Comparison of ENCODE assay signal across 1 cellular context in the genomic region with DNA sequence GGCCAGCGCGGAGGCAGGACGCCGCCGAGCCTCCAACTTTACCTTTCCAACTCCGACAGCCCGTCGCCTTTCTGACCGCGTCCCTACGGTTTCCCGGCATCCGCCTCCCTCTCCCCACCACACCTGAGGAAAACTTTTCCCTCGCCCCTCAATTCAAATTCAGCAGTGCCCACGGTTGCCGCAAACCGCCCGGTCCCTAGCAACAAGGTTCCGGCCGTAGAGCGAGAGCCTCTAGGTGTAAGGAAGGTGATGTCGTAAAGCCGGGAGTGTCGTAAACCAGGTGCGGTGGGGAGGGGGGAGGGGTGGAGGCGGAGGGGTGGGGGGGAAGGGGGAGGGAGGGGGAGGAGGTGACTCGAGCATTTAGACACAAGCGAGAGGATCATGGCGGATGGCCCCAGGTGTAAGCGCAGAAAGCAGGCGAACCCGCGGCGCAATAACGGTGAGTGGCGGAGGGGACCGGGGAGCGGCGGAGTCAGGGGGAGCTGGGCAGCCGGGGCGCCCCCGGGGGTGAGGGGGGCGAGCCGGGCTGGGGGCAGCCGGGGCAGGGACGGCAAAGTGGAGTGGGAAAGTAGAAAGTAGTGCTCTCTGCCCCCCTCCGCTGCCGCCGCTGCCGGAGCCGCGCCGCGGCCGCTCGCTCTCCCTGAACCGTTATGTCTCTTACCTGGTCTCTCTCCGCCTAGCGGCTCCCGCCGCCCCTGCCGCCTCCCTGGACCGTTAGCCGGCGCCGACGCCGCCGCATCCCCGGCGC.
TF ChIP-seq lines count a peak whose summit lies in the region.

A gene (plus strand): TSS at position 363 of the 748 bp plus-strand sequence. CDS start 19 bp downstream, at position 382.

TF ChIP-seq in GM12878, 131 proteins besides CTCF, POLR2A, EP300 and RAD21 (continued from another document and continues in another):
- TF ChIP-seq, protein P1, sequence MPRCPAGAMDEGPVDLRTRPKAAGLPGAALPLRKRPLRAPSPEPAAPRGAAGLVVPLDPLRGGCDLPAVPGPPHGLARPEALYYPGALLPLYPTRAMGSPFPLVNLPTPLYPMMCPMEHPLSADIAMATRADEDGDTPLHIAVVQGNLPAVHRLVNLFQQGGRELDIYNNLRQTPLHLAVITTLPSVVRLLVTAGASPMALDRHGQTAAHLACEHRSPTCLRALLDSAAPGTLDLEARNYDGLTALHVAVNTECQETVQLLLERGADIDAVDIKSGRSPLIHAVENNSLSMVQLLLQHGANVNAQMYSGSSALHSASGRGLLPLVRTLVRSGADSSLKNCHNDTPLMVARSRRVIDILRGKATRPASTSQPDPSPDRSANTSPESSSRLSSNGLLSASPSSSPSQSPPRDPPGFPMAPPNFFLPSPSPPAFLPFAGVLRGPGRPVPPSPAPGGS (IDR thresholded peaks at IDR 0.05; ENCODE audit: borderline replicate concordance, insufficient read depth, low read depth, low read length, poor library complexity, severe bottlenecking): no peak
- TF ChIP-seq SIN3A (IDR thresholded peaks at IDR 0.05; ENCODE audit: low read depth, low read length): no peak; the same call in none of the 2 replicates
- TF ChIP-seq YBX1 (IDR thresholded peaks at IDR 0.05): no peak
- TF ChIP-seq, protein P2, sequence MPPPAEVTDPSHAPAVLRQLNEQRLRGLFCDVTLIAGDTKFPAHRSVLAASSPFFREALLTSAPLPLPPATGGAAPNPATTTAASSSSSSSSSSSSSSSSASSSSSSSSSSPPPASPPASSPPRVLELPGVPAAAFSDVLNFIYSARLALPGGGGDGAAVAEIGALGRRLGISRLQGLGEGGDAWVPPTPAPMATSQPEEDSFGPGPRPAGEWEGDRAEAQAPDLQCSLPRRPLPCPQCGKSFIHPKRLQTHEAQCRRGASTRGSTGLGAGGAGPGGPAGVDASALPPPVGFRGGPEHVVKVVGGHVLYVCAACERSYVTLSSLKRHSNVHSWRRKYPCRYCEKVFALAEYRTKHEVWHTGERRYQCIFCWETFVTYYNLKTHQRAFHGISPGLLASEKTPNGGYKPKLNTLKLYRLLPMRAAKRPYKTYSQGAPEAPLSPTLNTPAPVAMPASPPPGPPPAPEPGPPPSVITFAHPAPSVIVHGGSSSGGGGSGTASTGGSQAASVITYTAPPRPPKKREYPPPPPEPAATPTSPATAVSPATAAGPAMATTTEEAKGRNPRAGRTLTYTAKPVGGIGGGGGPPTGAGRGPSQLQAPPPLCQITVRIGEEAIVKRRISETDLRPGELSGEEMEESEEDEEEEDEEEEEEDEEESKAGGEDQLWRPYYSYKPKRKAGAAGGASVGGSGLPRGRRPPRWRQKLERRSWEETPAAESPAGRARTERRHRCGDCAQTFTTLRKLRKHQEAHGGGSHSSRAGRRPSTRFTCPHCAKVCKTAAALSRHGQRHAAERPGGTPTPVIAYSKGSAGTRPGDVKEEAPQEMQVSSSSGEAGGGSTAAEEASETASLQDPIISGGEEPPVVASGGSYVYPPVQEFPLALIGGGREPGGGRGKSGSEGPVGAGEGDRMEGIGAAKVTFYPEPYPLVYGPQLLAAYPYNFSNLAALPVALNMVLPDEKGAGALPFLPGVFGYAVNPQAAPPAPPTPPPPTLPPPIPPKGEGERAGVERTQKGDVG (CRISPR knock-in tag; IDR thresholded peaks at IDR 0.05): no peak
- TF ChIP-seq, protein P3, sequence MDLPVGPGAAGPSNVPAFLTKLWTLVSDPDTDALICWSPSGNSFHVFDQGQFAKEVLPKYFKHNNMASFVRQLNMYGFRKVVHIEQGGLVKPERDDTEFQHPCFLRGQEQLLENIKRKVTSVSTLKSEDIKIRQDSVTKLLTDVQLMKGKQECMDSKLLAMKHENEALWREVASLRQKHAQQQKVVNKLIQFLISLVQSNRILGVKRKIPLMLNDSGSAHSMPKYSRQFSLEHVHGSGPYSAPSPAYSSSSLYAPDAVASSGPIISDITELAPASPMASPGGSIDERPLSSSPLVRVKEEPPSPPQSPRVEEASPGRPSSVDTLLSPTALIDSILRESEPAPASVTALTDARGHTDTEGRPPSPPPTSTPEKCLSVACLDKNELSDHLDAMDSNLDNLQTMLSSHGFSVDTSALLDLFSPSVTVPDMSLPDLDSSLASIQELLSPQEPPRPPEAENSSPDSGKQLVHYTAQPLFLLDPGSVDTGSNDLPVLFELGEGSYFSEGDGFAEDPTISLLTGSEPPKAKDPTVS (IDR thresholded peaks at IDR 0.05; ENCODE audit: low read depth, low read length): no peak
- TF ChIP-seq BHLHE40 (IDR thresholded peaks at IDR 0.05; ENCODE audit: borderline replicate concordance in 1 of 2, low read depth in 2 of 2, low read length in 1 of 2): no peak
- no peak for TF ChIP-seq EZH2 (IDR thresholded peaks at IDR 0.05; ENCODE audit: borderline replicate concordance, control insufficient read depth, low read depth, low read length)
- TF ChIP-seq STAT3 (IDR thresholded peaks at IDR 0.05; ENCODE audit: low read depth, low read length): no peak
- TF ChIP-seq, protein P4, sequence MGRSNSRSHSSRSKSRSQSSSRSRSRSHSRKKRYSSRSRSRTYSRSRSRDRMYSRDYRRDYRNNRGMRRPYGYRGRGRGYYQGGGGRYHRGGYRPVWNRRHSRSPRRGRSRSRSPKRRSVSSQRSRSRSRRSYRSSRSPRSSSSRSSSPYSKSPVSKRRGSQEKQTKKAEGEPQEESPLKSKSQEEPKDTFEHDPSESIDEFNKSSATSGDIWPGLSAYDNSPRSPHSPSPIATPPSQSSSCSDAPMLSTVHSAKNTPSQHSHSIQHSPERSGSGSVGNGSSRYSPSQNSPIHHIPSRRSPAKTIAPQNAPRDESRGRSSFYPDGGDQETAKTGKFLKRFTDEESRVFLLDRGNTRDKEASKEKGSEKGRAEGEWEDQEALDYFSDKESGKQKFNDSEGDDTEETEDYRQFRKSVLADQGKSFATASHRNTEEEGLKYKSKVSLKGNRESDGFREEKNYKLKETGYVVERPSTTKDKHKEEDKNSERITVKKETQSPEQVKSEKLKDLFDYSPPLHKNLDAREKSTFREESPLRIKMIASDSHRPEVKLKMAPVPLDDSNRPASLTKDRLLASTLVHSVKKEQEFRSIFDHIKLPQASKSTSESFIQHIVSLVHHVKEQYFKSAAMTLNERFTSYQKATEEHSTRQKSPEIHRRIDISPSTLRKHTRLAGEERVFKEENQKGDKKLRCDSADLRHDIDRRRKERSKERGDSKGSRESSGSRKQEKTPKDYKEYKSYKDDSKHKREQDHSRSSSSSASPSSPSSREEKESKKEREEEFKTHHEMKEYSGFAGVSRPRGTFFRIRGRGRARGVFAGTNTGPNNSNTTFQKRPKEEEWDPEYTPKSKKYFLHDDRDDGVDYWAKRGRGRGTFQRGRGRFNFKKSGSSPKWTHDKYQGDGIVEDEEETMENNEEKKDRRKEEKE (IDR thresholded peaks at IDR 0.05): no peak
- no peak for TF ChIP-seq JUND (IDR thresholded peaks at IDR 0.05; ENCODE audit: low read depth, low read length)
- no peak for TF ChIP-seq IKZF1 (conservative IDR thresholded peaks at IDR 0.05)
- TF ChIP-seq STAT1 (conservative IDR thresholded peaks at IDR 0.05): no peak
- TF ChIP-seq MTA2 (IDR thresholded peaks at IDR 0.05; ENCODE audit: low read depth): no peak
- TF ChIP-seq NR2C2 (IDR thresholded peaks at IDR 0.05; ENCODE audit: borderline replicate concordance, control insufficient read depth, insufficient read length, low read depth): no peak
- no peak for TF ChIP-seq KDM1A (IDR thresholded peaks at IDR 0.05; ENCODE audit: borderline replicate concordance)
- TF ChIP-seq, protein P5, sequence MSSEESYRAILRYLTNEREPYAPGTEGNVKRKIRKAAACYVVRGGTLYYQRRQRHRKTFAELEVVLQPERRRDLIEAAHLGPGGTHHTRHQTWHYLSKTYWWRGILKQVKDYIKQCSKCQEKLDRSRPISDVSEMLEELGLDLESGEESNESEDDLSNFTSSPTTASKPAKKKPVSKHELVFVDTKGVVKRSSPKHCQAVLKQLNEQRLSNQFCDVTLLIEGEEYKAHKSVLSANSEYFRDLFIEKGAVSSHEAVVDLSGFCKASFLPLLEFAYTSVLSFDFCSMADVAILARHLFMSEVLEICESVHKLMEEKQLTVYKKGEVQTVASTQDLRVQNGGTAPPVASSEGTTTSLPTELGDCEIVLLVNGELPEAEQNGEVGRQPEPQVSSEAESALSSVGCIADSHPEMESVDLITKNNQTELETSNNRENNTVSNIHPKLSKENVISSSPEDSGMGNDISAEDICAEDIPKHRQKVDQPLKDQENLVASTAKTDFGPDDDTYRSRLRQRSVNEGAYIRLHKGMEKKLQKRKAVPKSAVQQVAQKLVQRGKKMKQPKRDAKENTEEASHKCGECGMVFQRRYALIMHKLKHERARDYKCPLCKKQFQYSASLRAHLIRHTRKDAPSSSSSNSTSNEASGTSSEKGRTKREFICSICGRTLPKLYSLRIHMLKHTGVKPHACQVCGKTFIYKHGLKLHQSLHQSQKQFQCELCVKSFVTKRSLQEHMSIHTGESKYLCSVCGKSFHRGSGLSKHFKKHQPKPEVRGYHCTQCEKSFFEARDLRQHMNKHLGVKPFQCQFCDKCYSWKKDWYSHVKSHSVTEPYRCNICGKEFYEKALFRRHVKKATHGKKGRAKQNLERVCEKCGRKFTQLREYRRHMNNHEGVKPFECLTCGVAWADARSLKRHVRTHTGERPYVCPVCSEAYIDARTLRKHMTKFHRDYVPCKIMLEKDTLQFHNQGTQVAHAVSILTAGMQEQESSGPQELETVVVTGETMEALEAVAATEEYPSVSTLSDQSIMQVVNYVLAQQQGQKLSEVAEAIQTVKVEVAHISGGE (CRISPR knock-in tag; IDR thresholded peaks at IDR 0.05): no peak
- TF ChIP-seq, protein P6, sequence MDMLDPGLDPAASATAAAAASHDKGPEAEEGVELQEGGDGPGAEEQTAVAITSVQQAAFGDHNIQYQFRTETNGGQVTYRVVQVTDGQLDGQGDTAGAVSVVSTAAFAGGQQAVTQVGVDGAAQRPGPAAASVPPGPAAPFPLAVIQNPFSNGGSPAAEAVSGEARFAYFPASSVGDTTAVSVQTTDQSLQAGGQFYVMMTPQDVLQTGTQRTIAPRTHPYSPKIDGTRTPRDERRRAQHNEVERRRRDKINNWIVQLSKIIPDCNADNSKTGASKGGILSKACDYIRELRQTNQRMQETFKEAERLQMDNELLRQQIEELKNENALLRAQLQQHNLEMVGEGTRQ (IDR thresholded peaks at IDR 0.05; ENCODE audit: borderline replicate concordance, low read depth, low read length): no peak
- TF ChIP-seq SPI1 (IDR thresholded peaks at IDR 0.05; ENCODE audit: borderline replicate concordance, insufficient read depth, low read depth, low read length): no peak
- TF ChIP-seq, protein P7, sequence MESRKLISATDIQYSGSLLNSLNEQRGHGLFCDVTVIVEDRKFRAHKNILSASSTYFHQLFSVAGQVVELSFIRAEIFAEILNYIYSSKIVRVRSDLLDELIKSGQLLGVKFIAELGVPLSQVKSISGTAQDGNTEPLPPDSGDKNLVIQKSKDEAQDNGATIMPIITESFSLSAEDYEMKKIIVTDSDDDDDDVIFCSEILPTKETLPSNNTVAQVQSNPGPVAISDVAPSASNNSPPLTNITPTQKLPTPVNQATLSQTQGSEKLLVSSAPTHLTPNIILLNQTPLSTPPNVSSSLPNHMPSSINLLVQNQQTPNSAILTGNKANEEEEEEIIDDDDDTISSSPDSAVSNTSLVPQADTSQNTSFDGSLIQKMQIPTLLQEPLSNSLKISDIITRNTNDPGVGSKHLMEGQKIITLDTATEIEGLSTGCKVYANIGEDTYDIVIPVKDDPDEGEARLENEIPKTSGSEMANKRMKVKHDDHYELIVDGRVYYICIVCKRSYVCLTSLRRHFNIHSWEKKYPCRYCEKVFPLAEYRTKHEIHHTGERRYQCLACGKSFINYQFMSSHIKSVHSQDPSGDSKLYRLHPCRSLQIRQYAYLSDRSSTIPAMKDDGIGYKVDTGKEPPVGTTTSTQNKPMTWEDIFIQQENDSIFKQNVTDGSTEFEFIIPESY (IDR thresholded peaks at IDR 0.05): no peak
- TF ChIP-seq FOS (IDR thresholded peaks at IDR 0.05; ENCODE audit: borderline replicate concordance, extremely low read depth, insufficient read length): no peak
- no peak for TF ChIP-seq ZNF217 (IDR thresholded peaks at IDR 0.05)
- TF ChIP-seq RB1 (IDR thresholded peaks at IDR 0.05; ENCODE audit: borderline replicate concordance): no peak
- no peak for TF ChIP-seq SMARCA5 (IDR thresholded peaks at IDR 0.05)
- no peak for TF ChIP-seq BCL11A (IDR thresholded peaks at IDR 0.05; ENCODE audit: low read depth, low read length)
- no peak for TF ChIP-seq WRNIP1 (IDR thresholded peaks at IDR 0.05; ENCODE audit: borderline replicate concordance, low read depth, low read length)
- 0 out of 2 replicates have a peak, but pooled peaks have one; percentile 7 for TF ChIP-seq LARP7 (IDR thresholded peaks at IDR 0.05)
- no peak for TF ChIP-seq HCFC1 (IDR thresholded peaks at IDR 0.05; ENCODE audit: low read length)
- TF ChIP-seq RBBP5 (conservative IDR thresholded peaks at IDR 0.05): no peak
- TF ChIP-seq, protein P8, sequence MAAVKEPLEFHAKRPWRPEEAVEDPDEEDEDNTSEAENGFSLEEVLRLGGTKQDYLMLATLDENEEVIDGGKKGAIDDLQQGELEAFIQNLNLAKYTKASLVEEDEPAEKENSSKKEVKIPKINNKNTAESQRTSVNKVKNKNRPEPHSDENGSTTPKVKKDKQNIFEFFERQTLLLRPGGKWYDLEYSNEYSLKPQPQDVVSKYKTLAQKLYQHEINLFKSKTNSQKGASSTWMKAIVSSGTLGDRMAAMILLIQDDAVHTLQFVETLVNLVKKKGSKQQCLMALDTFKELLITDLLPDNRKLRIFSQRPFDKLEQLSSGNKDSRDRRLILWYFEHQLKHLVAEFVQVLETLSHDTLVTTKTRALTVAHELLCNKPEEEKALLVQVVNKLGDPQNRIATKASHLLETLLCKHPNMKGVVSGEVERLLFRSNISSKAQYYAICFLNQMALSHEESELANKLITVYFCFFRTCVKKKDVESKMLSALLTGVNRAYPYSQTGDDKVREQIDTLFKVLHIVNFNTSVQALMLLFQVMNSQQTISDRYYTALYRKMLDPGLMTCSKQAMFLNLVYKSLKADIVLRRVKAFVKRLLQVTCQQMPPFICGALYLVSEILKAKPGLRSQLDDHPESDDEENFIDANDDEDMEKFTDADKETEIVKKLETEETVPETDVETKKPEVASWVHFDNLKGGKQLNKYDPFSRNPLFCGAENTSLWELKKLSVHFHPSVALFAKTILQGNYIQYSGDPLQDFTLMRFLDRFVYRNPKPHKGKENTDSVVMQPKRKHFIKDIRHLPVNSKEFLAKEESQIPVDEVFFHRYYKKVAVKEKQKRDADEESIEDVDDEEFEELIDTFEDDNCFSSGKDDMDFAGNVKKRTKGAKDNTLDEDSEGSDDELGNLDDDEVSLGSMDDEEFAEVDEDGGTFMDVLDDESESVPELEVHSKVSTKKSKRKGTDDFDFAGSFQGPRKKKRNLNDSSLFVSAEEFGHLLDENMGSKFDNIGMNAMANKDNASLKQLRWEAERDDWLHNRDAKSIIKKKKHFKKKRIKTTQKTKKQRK (IDR thresholded peaks at IDR 0.05; ENCODE audit: low read depth, low read length): no peak
- TF ChIP-seq TCF12 (IDR thresholded peaks at IDR 0.05; ENCODE audit: low read depth, low read length): peak; percentile 35; the same call in 1 of the 2 replicates
- TF ChIP-seq, protein P9, sequence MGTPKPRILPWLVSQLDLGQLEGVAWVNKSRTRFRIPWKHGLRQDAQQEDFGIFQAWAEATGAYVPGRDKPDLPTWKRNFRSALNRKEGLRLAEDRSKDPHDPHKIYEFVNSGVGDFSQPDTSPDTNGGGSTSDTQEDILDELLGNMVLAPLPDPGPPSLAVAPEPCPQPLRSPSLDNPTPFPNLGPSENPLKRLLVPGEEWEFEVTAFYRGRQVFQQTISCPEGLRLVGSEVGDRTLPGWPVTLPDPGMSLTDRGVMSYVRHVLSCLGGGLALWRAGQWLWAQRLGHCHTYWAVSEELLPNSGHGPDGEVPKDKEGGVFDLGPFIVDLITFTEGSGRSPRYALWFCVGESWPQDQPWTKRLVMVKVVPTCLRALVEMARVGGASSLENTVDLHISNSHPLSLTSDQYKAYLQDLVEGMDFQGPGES (IDR thresholded peaks at IDR 0.05): no peak
- peak; percentile 55; the same call in 1 of the 3 replicates for TF ChIP-seq POU2F2 (IDR thresholded peaks at IDR 0.05; ENCODE audit: borderline replicate concordance, low read depth, low read length)
- TF ChIP-seq ZNF24 (IDR thresholded peaks at IDR 0.05): no peak
